ENCODE assay signal across 15 cellular contexts in genomic region chr10:124249812-124250432, GRCh38.
DNase-seq lines count a peak whose midpoint lies in the region; ATAC-seq and TF ChIP-seq lines count a peak whose summit lies in the region.
"Had no signal": no experiment of that assay in that cellular context is flagged by ENCODE, and none has a peak within 500 bp of the region (broad histone marks: within the 10 kb centered on the region; RNA-seq: fewer than 3 reads in every experiment).

No MANE protein-coding gene starts in this region.

- DNase-seq in cardiac septum (ENCODE audit: low spot score), result peak; percentile 47
- DNase-seq in left ventricle myocardium superior, result no peak
- DNase-seq in fibroblast of mammary gland (ENCODE audit: low read depth), result no peak
- DNase-seq in T-helper 17 cell, result no peak
- DNase-seq in NCI-H2227 treated with DMSO at 0.1 percent for 48 hours (lab: John Stamatoyannopoulos, UW), result no peak
- DNase-seq in trophoblast cell, result no peak
- DNase-seq: activated CD4-positive, alpha-beta T cell treated with anti-CD3 and anti-CD28 coated beads, Interleukin-2, amount 10 ng/mL, durations not matched to agents 7 days and 5 days; activated naive CD4-positive, alpha-beta T cell treated with anti-CD3 and anti-CD28 coated beads, Interleukin-2, amount 50 U/mL, for 16 hours; mucosa of descending colon had no signal

- H4K91ac ChIP-seq in trophoblast cell (ENCODE audit: low read depth, low read length), result no peak overlapping the region

- no peaks in the 10 kb centered on the region for H3K36me3 Mint-ChIP-seq in T-helper 17 cell (ENCODE audit: low read depth)

- no peak overlapping the region for H3K14ac ChIP-seq in trophoblast cell (ENCODE audit: low read length)

- H4K12ac ChIP-seq in trophoblast cell (ENCODE audit: low read depth, low read length), result no peak overlapping the region

- peaks cover 12% of the 10 kb centered on the region for H3K27me3 Mint-ChIP-seq in T-helper 17 cell
- H3K27me3 Mint-ChIP-seq: activated CD4-positive, alpha-beta T cell treated with anti-CD3 and anti-CD28 coated beads, Interleukin-2, amount 10 ng/mL, durations not matched to agents 7 days and 5 days had no signal

- H3K79me1 ChIP-seq in trophoblast cell (ENCODE audit: low read length), result no peaks in the 10 kb centered on the region

- H3K4me3 ChIP-seq in OCI-LY1 (ENCODE audit: low read depth, low read length, poor library complexity, severe bottlenecking), result no peak overlapping the region
- H3K4me3 ChIP-seq in fibroblast of mammary gland (ENCODE audit: control insufficient read depth, low read depth, low read length), result no peak overlapping the region
- H3K4me3 ChIP-seq in trophoblast cell (ENCODE audit: low read depth, low read length), result no peak overlapping the region
- H3K4me3 ChIP-seq: hepatocyte, mucosa of descending colon, SK-N-MC had no signal

- H3K27ac Mint-ChIP-seq in T-helper 17 cell, result no peak overlapping the region

- H3K4me3 Mint-ChIP-seq in T-helper 17 cell, result no peak overlapping the region
- H3K4me3 Mint-ChIP-seq: activated CD4-positive, alpha-beta T cell treated with anti-CD3 and anti-CD28 coated beads, Interleukin-2, amount 10 ng/mL, durations not matched to agents 7 days and 5 days had no signal

- H3F3A ChIP-seq in OCI-LY1 (ENCODE audit: insufficient read depth, low read length), result no peaks in the 10 kb centered on the region

- H2BK12ac ChIP-seq in trophoblast cell (ENCODE audit: low read length), result no peak overlapping the region

- H3K9ac ChIP-seq in OCI-LY1 (ENCODE audit: low read length) (no peak overlapping the region), trophoblast cell (ENCODE audit: low read length) (no peak overlapping the region)

- no peak overlapping the region for H3K18ac ChIP-seq in trophoblast cell (ENCODE audit: low read length)

- H3K79me2 ChIP-seq in OCI-LY1 (ENCODE audit: insufficient read depth, low read length) (no peaks in the 10 kb centered on the region), trophoblast cell (ENCODE audit: control insufficient read depth, insufficient read depth, low read length, poor library complexity) (no peaks in the 10 kb centered on the region)
- H3K79me2 ChIP-seq: hepatocyte had no signal

- no peak overlapping the region for H3K27ac ChIP-seq in OCI-LY1 (ENCODE audit: low read depth, low read length, poor library complexity, severe bottlenecking)
- no peak overlapping the region for H3K27ac ChIP-seq in trophoblast cell (ENCODE audit: low read depth, low read length)
- H3K27ac ChIP-seq: C4-2B, hepatocyte, SK-N-MC had no signal

- TF ChIP-seq CTCF in OCI-LY1 (IDR thresholded peaks at IDR 0.05; ENCODE audit: low read length), result peak; percentile 64
- peak; percentile 5 for TF ChIP-seq CTCF in fibroblast of mammary gland (conservative IDR thresholded peaks at IDR 0.05; ENCODE audit: control insufficient read depth, insufficient read depth, low read depth, low read length)

- peaks cover 5% of the 10 kb centered on the region; the same call in 1 of the 2 replicates for H3K27me3 ChIP-seq in OCI-LY1 (ENCODE audit: insufficient read depth, low read length)
- H3K27me3 ChIP-seq in trophoblast cell (ENCODE audit: insufficient read depth, low read length), result no peaks in the 10 kb centered on the region
- H3K27me3 ChIP-seq: hepatocyte had no signal

- no peaks in the 10 kb centered on the region for H4K20me1 ChIP-seq in OCI-LY1 (ENCODE audit: insufficient read depth, low read length)

- no peak overlapping the region for H3K23ac ChIP-seq in trophoblast cell (ENCODE audit: low read length)

- H2BK5ac ChIP-seq in trophoblast cell (ENCODE audit: low read depth, low read length, poor library complexity), result no peak overlapping the region

- no CpG with 5 or more reads among the region's 8 CpGs for WGBS in trophoblast cell (ENCODE audit: extremely low coverage, insufficient coverage, insufficient read length)

- H2AK5ac ChIP-seq in trophoblast cell (ENCODE audit: low read length), result no peak overlapping the region

- H3K4ac ChIP-seq in trophoblast cell (ENCODE audit: low read depth, low read length), result no peak overlapping the region

- ATAC-seq in left ventricle myocardium superior, result no peak
- no peak for ATAC-seq in HG02840 (IDR thresholded peaks at IDR 0.05; ENCODE audit: low FRiP score, unreplicated experiment)
- no peak for ATAC-seq in T-helper 17 cell
- ATAC-seq: mucosa of descending colon, sciatic nerve had no signal

- peaks cover 3% of the 10 kb centered on the region for H3K4me1 Mint-ChIP-seq in T-helper 17 cell
- H3K4me1 Mint-ChIP-seq: activated CD4-positive, alpha-beta T cell treated with anti-CD3 and anti-CD28 coated beads, Interleukin-2, amount 10 ng/mL, durations not matched to agents 7 days and 5 days had no signal

- H3K9me3 ChIP-seq in OCI-LY1 (ENCODE audit: low read length) (peaks cover 3% of the 10 kb centered on the region; the same call in 1 of the 2 replicates), T-helper 17 cell (ENCODE audit: control insufficient read depth, low read length, poor library complexity, severe bottlenecking) (no peaks in the 10 kb centered on the region), trophoblast cell (ENCODE audit: insufficient read depth, low read depth, low read length) (peaks cover 3% of the 10 kb centered on the region)
- H3K9me3 ChIP-seq: mucosa of descending colon had no signal

- H2AFZ ChIP-seq in OCI-LY1 (ENCODE audit: low read length) (no peak overlapping the region), trophoblast cell (ENCODE audit: insufficient read depth, low read length, poor library complexity) (no peak overlapping the region)
- H2AFZ ChIP-seq: hepatocyte had no signal

- no peak overlapping the region for H3K4me2 ChIP-seq in OCI-LY1 (ENCODE audit: low read length)
- no peak overlapping the region for H3K4me2 ChIP-seq in trophoblast cell (ENCODE audit: low read length)
- H3K4me2 ChIP-seq: hepatocyte had no signal

- H2BK120ac ChIP-seq in trophoblast cell (ENCODE audit: insufficient read depth, low read length, poor library complexity), result no peak overlapping the region

- H3K36me3 ChIP-seq in OCI-LY1 (ENCODE audit: insufficient read depth, low read length), result no peaks in the 10 kb centered on the region; the same call in 1 of the 2 replicates
- H3K36me3 ChIP-seq in trophoblast cell (ENCODE audit: control insufficient read depth in 1 of 2, insufficient read depth in 2 of 2, low read length in 2 of 2), result no peaks in the 10 kb centered on the region

- H4K8ac ChIP-seq in trophoblast cell (ENCODE audit: low read depth, low read length), result no peak overlapping the region

- no peaks in the 10 kb centered on the region for H3K9me2 ChIP-seq in OCI-LY1 (ENCODE audit: low read depth, low read length)

- H3K4me1 ChIP-seq in OCI-LY1 (ENCODE audit: insufficient read depth, low read length, severe bottlenecking) (no peaks in the 10 kb centered on the region), trophoblast cell (ENCODE audit: control insufficient read depth in 1 of 2, insufficient read depth in 2 of 2, low read length in 2 of 2) (no peaks in the 10 kb centered on the region)

- intact Hi-C loops in cardiac septum (cut with DNase I) (no loop called here), left ventricle myocardium superior (cut with micrococcal nuclease) (no loop called here)
